In genomic region chr5:751496-751895, GRCh38 we compare ENCODE assay signal across 23 cellular contexts. TPM values are rescaled to one million over a fixed set of nuclear protein-coding genes. Genes with fewer than 3 reads are reported as not detected.
DNase-seq lines count a peak whose midpoint lies in the region; ATAC-seq and TF ChIP-seq lines count a peak whose summit lies in the region.
"Had no signal": no experiment of that assay in that cellular context is flagged by ENCODE, and none has a peak within 500 bp of the region (broad histone marks: within the 10 kb centered on the region; RNA-seq: fewer than 3 reads in every experiment).

No MANE protein-coding gene starts in this region.

- no peaks in the 10 kb centered on the region for H3K27me3 Mint-ChIP-seq in activated CD8-positive, alpha-beta memory T cell treated with anti-CD3 and anti-CD28 coated beads, Interleukin-2, amount 10 ng/mL, durations not matched to agents 7 days and 5 days
- peaks cover 2% of the 10 kb centered on the region for H3K27me3 Mint-ChIP-seq in activated naive CD8-positive, alpha-beta T cell treated with anti-CD3 and anti-CD28 coated beads, Interleukin-2, amount 50 U/mL, for 24 hours
- H3K27me3 Mint-ChIP-seq: CD8-positive, alpha-beta memory T cell had no signal

- H3K4me3 Mint-ChIP-seq in activated CD8-positive, alpha-beta memory T cell treated with anti-CD3 and anti-CD28 coated beads, Interleukin-2, amount 10 ng/mL, durations not matched to agents 7 days and 5 days: no peak overlapping the region
- H3K4me3 Mint-ChIP-seq in activated naive CD8-positive, alpha-beta T cell treated with anti-CD3 and anti-CD28 coated beads, Interleukin-2, amount 50 U/mL, for 24 hours: no peak overlapping the region
- H3K4me3 Mint-ChIP-seq: CD8-positive, alpha-beta memory T cell had no signal

- H3K9ac ChIP-seq in colonic mucosa (ENCODE audit: low read depth in 2 of 2, low read length in 2 of 2): no peak overlapping the region

- intact Hi-C loops in colonic mucosa (cut with DNase I): no loop called here
- intact Hi-C loops in left lung (cut with DNase I): no loop called here
- intact Hi-C loops in upper lobe of right lung (cut with DNase I): no loop called here

- H3K27ac ChIP-seq in colonic mucosa: no peak overlapping the region
- H3K27ac ChIP-seq in left lung: no peak overlapping the region
- H3K27ac ChIP-seq in upper lobe of right lung: no peak overlapping the region
- H3K27ac ChIP-seq: C4-2B, PC-9, SJSA1 had no signal

- no peak for ATAC-seq in activated CD8-positive, alpha-beta memory T cell treated with anti-CD3 and anti-CD28 coated beads, Interleukin-2, amount 10 ng/mL, durations not matched to agents 7 days and 5 days
- ATAC-seq in left lung: no peak
- no peak for ATAC-seq in upper lobe of right lung
- no peak for ATAC-seq in activated naive CD8-positive, alpha-beta T cell treated with anti-CD3 and anti-CD28 coated beads, Interleukin-2, amount 50 U/mL, for 24 hours
- ATAC-seq: HCT116, Right ventricle myocardium inferior had no signal

- TF ChIP-seq CTCF in colonic mucosa (IDR thresholded peaks at IDR 0.05) (no peak), left lung (IDR thresholded peaks at IDR 0.05) (no peak), upper lobe of right lung (IDR thresholded peaks at IDR 0.05) (no peak)

- H3K9me3 Mint-ChIP-seq in activated CD8-positive, alpha-beta memory T cell treated with anti-CD3 and anti-CD28 coated beads, Interleukin-2, amount 10 ng/mL, durations not matched to agents 7 days and 5 days (ENCODE audit: low read depth): no peaks in the 10 kb centered on the region
- peaks cover 4% of the 10 kb centered on the region for H3K9me3 Mint-ChIP-seq in activated naive CD8-positive, alpha-beta T cell treated with anti-CD3 and anti-CD28 coated beads, Interleukin-2, amount 50 U/mL, for 24 hours
- H3K9me3 Mint-ChIP-seq: CD8-positive, alpha-beta memory T cell had no signal

- H3K4me1 Mint-ChIP-seq in activated CD8-positive, alpha-beta memory T cell treated with anti-CD3 and anti-CD28 coated beads, Interleukin-2, amount 10 ng/mL, durations not matched to agents 7 days and 5 days: peaks cover 2% of the 10 kb centered on the region
- H3K4me1 Mint-ChIP-seq in activated naive CD8-positive, alpha-beta T cell treated with anti-CD3 and anti-CD28 coated beads, Interleukin-2, amount 50 U/mL, for 24 hours: peaks cover 2% of the 10 kb centered on the region

- H3K4me3 ChIP-seq in colonic mucosa (no peak overlapping the region), left lung (no peak overlapping the region), upper lobe of right lung (no peak overlapping the region)
- H3K4me3 ChIP-seq: MG63, PC-9, SJSA1 had no signal

- no peaks in the 10 kb centered on the region for H3K4me1 ChIP-seq in colonic mucosa
- no peaks in the 10 kb centered on the region for H3K4me1 ChIP-seq in left lung
- no peaks in the 10 kb centered on the region for H3K4me1 ChIP-seq in upper lobe of right lung
- H3K4me1 ChIP-seq: SJSA1 had no signal

- peak; percentile 49 for DNase-seq in activated CD8-positive, alpha-beta memory T cell treated with anti-CD3 and anti-CD28 coated beads, Interleukin-2, amount 50 U/mL, for 48 hours
- no peak for DNase-seq in activated CD8-positive, alpha-beta memory T cell treated with anti-CD3 and anti-CD28 coated beads, Interleukin-2, amount 10 ng/mL, durations not matched to agents 7 days and 5 days
- DNase-seq in colonic mucosa: peak; percentile 4
- peak; percentile 22 to 49 for DNase-seq in left lung
- DNase-seq in upper lobe of right lung: peak; percentile 23
- no peak for DNase-seq in NCI-H1092 treated with DMSO at 0.1 percent for 48 hours (lab: John Stamatoyannopoulos, UW)
- DNase-seq in activated naive CD8-positive, alpha-beta T cell treated with anti-CD3 and anti-CD28 coated beads, Interleukin-2, amount 50 U/mL, for 24 hours: no peak
- DNase-seq: CD8-positive, alpha-beta memory T cell; DMS79 treated with DMSO at 0.1 percent for 48 hours; GF-D8; IMR-90; KG1; MG63; NCI-H1417; NCI-H1694; NCI-H2029 treated with DMSO at 0.1 percent for 48 hours; NCI-H526 treated with DMSO at 0.1 percent for 48 hours; PC-9 had no signal

- CTCF ChIA-PET in activated CD8-positive, alpha-beta memory T cell treated with anti-CD3 and anti-CD28 coated beads, Interleukin-2, amount 10 ng/mL, durations not matched to agents 7 days and 5 days (lab: Charles Lee): no interaction called here

- no peaks in the 10 kb centered on the region for H3K36me3 Mint-ChIP-seq in activated CD8-positive, alpha-beta memory T cell treated with anti-CD3 and anti-CD28 coated beads, Interleukin-2, amount 10 ng/mL, durations not matched to agents 7 days and 5 days
- no peaks in the 10 kb centered on the region for H3K36me3 Mint-ChIP-seq in activated naive CD8-positive, alpha-beta T cell treated with anti-CD3 and anti-CD28 coated beads, Interleukin-2, amount 50 U/mL, for 24 hours (ENCODE audit: low read depth)
- H3K36me3 Mint-ChIP-seq: CD8-positive, alpha-beta memory T cell had no signal

- H3K36me3 ChIP-seq in colonic mucosa (no peaks in the 10 kb centered on the region), left lung (no peaks in the 10 kb centered on the region), upper lobe of right lung (no peaks in the 10 kb centered on the region)
- H3K36me3 ChIP-seq: MG63, SJSA1 had no signal

- H3K9me3 ChIP-seq in colonic mucosa (no peaks in the 10 kb centered on the region), left lung (no peaks in the 10 kb centered on the region), upper lobe of right lung (no peaks in the 10 kb centered on the region)
- H3K9me3 ChIP-seq: MG63, SJSA1 had no signal

- H3K27me3 ChIP-seq in colonic mucosa (no peaks in the 10 kb centered on the region), left lung (no peaks in the 10 kb centered on the region), upper lobe of right lung (no peaks in the 10 kb centered on the region)
- H3K27me3 ChIP-seq: MG63 had no signal

- no peak overlapping the region for H3K27ac Mint-ChIP-seq in activated CD8-positive, alpha-beta memory T cell treated with anti-CD3 and anti-CD28 coated beads, Interleukin-2, amount 10 ng/mL, durations not matched to agents 7 days and 5 days
- H3K27ac Mint-ChIP-seq in activated naive CD8-positive, alpha-beta T cell treated with anti-CD3 and anti-CD28 coated beads, Interleukin-2, amount 50 U/mL, for 24 hours: no peak overlapping the region
- H3K27ac Mint-ChIP-seq: CD8-positive, alpha-beta memory T cell had no signal

RNA-seq across cellular contexts. Expression of gene ZDHHC11B, which starts 33.0 kb away (rescaled TPM):
- total RNA-seq in activated CD8-positive, alpha-beta memory T cell treated with anti-CD3 and anti-CD28 coated beads, Interleukin-2, amount 10 ng/mL, durations not matched to agents 7 days and 5 days: under 1 TPM in 1 of 2 experiments, not detected in 1; 0.21 TPM
- total RNA-seq in colonic mucosa: 1 to 10 TPM; 1.4 to 2.4 TPM
- 10 to 100 TPM in 1 of 2 donors, 1 to 10 TPM in 1; 8.4 to 26.4 TPM for total RNA-seq in left lung
- total RNA-seq in upper lobe of right lung: 8.0 TPM
- total RNA-seq: IMR-90, RPMI7951, SJSA1 had no signal

RNA-seq across cellular contexts. Expression of gene TPPP, which starts 58.3 kb away (rescaled TPM):
- under 1 TPM; 0.16 to 0.20 TPM for total RNA-seq in activated CD8-positive, alpha-beta memory T cell treated with anti-CD3 and anti-CD28 coated beads, Interleukin-2, amount 10 ng/mL, durations not matched to agents 7 days and 5 days
- total RNA-seq in colonic mucosa (1 to 10 TPM; 1.7 to 4.0 TPM), left lung (10 to 100 TPM in 1 of 2 donors, 1 to 10 TPM in 1; 9.6 to 14.4 TPM), upper lobe of right lung (16.1 TPM)
- total RNA-seq: SJSA1 had no signal

Comparison
In these comparisons a context has a peak if more than half of its experiments do, and no peak if none do; other contexts are left out.
1. DNase-seq: peak in activated CD8-positive, alpha-beta memory T cell treated with anti-CD3 and anti-CD28 coated beads, Interleukin-2, amount 50 U/mL, for 48 hours (single experiment), colonic mucosa (single experiment), left lung (2 of 2) and upper lobe of right lung (single experiment); none in activated CD8-positive, alpha-beta memory T cell treated with anti-CD3 and anti-CD28 coated beads, Interleukin-2, amount 10 ng/mL, durations not matched to agents 7 days and 5 days (single experiment), NCI-H1092 treated with DMSO at 0.1 percent for 48 hours (single experiment) and activated naive CD8-positive, alpha-beta T cell treated with anti-CD3 and anti-CD28 coated beads, Interleukin-2, amount 50 U/mL, for 24 hours (single experiment).